ENCODE assay signal across 19 cellular contexts in genomic region chr4:163662761-163663160, GRCh38.
DNase-seq lines count a peak whose midpoint lies in the region; ATAC-seq and TF ChIP-seq lines count a peak whose summit lies in the region.
"Had no signal": no experiment of that assay in that cellular context is flagged by ENCODE, and none has a peak within 500 bp of the region (broad histone marks: within the 10 kb centered on the region; RNA-seq: fewer than 3 reads in every experiment).

No MANE protein-coding gene starts in this region.

- DNase-seq in CD4-positive, alpha-beta T cell, result no peak
- DNase-seq in OCI-LY7 (ENCODE audit: low spot score) (peak; percentile 59), DMS79 treated with DMSO at 0.1 percent for 48 hours (lab: John Stamatoyannopoulos, UW) (no peak), amniotic stem cell (lab: John Stamatoyannopoulos, UW) (no peak)
- no peak for DNase-seq in stimulated activated CD4-positive, alpha-beta T cell treated with anti-CD3 and anti-CD28 coated beads, Interleukin-12 subunit alpha, Interleukin-12 subunit beta, amount 100 ng/mL, for 4 hours
- DNase-seq: activated CD4-positive, alpha-beta T cell treated with anti-CD3 and anti-CD28 coated beads, Interleukin-2, amount 10 ng/mL, durations not matched to agents 24 days and 14 days; activated T-cell treated with anti-CD3 and anti-CD28 coated beads, Interleukin-2, amount 50 U/mL, for 72 hours; amygdala; glutamatergic neuron; islet precursor cell; KG1; NCI-H1436 treated with DMSO at 0.1 percent for 48 hours; NCI-H446 treated with DMSO at 0.1 percent for 48 hours; psoas muscle had no signal

- H3K4me1 Mint-ChIP-seq in CD4-positive, alpha-beta T cell (ENCODE audit: low read depth), result peaks cover 53% of the 10 kb centered on the region
- H3K4me1 Mint-ChIP-seq: activated CD4-positive, alpha-beta T cell treated with anti-CD3 and anti-CD28 coated beads, Interleukin-2, amount 10 ng/mL, durations not matched to agents 24 days and 14 days had no signal

- no peaks in the 10 kb centered on the region for H3K9me3 Mint-ChIP-seq in CD4-positive, alpha-beta T cell
- H3K9me3 Mint-ChIP-seq: activated CD4-positive, alpha-beta T cell treated with anti-CD3 and anti-CD28 coated beads, Interleukin-2, amount 10 ng/mL, durations not matched to agents 24 days and 14 days; activated T-cell treated with anti-CD3 and anti-CD28 coated beads, Interleukin-2, amount 50 U/mL, for 72 hours; T-helper 1 cell treated with Interleukin-12 subunit alpha and Interleukin-12 subunit beta and Interleukin-4 antibody, amounts not matched to agents 30 μg/mL and 1 μg/mL, for 36 hours had no signal

- H3K36me3 ChIP-seq in OCI-LY7 (ENCODE audit: insufficient read depth, low read length), result no peaks in the 10 kb centered on the region; the same call in 1 of the 2 replicates

- H4K20me1 ChIP-seq in OCI-LY7 (ENCODE audit: insufficient read depth, low read length), result no peaks in the 10 kb centered on the region

- peak overlapping the region; percentile 50 for H3K4me3 ChIP-seq in OCI-LY7 (ENCODE audit: low read depth, low read length, poor library complexity, severe bottlenecking)
- H3K4me3 ChIP-seq: psoas muscle had no signal

- no peaks in the 10 kb centered on the region for H3K36me3 Mint-ChIP-seq in CD4-positive, alpha-beta T cell (ENCODE audit: low read depth)

- H3K4me1 ChIP-seq in OCI-LY7 (ENCODE audit: insufficient read depth, low read length, poor library complexity, severe bottlenecking), result peaks cover 69% of the 10 kb centered on the region
- H3K4me1 ChIP-seq: psoas muscle had no signal

- BruUV-seq in OCI-LY7 (replicated peaks; lab: Mats Ljungman, UMichigan), result no TSS peak

- peak overlapping the region; percentile 92 for H2AFZ ChIP-seq in OCI-LY7 (ENCODE audit: low read length)

- no peaks in the 10 kb centered on the region for H3K27me3 Mint-ChIP-seq in CD4-positive, alpha-beta T cell
- H3K27me3 Mint-ChIP-seq: activated CD4-positive, alpha-beta T cell treated with anti-CD3 and anti-CD28 coated beads, Interleukin-2, amount 10 ng/mL, durations not matched to agents 24 days and 14 days had no signal

- no peaks in the 10 kb centered on the region for H3K9me3 ChIP-seq in CD4-positive, alpha-beta T cell (ENCODE audit: control insufficient read depth, low read length)
- peaks cover 17% of the 10 kb centered on the region; the same call in 1 of the 2 replicates for H3K9me3 ChIP-seq in OCI-LY7 (ENCODE audit: low read length)
- H3K9me3 ChIP-seq: psoas muscle had no signal

- no peak overlapping the region for H3K4me3 Mint-ChIP-seq in CD4-positive, alpha-beta T cell
- H3K4me3 Mint-ChIP-seq: activated CD4-positive, alpha-beta T cell treated with anti-CD3 and anti-CD28 coated beads, Interleukin-2, amount 10 ng/mL, durations not matched to agents 24 days and 14 days; activated T-cell treated with anti-CD3 and anti-CD28 coated beads, Interleukin-2, amount 50 U/mL, for 72 hours; T-helper 1 cell treated with Interleukin-12 subunit alpha and Interleukin-12 subunit beta and Interleukin-4 antibody, amounts not matched to agents 30 μg/mL and 1 μg/mL, for 36 hours had no signal

- no peaks in the 10 kb centered on the region for H3K9me2 ChIP-seq in OCI-LY7 (ENCODE audit: insufficient read depth, low read length)

- ATAC-seq in CD4-positive, alpha-beta T cell (ENCODE audit: poor library complexity), result peak; percentile 64
- peak; percentile 26 for ATAC-seq in GM19043 (IDR thresholded peaks at IDR 0.05; ENCODE audit: low read depth, unreplicated experiment)
- ATAC-seq in HG02759 (IDR thresholded peaks at IDR 0.05; ENCODE audit: unreplicated experiment), result peak; percentile 38
- no peak for ATAC-seq in GM19397 (IDR thresholded peaks at IDR 0.05; ENCODE audit: unreplicated experiment)
- ATAC-seq: activated T-cell treated with anti-CD3 and anti-CD28 coated beads, Interleukin-2, amount 50 U/mL, for 72 hours; psoas muscle had no signal

- no peaks in the 10 kb centered on the region for H3K79me2 ChIP-seq in OCI-LY7 (ENCODE audit: insufficient read depth, low read depth, low read length)

- no peak overlapping the region for H3K27ac Mint-ChIP-seq in CD4-positive, alpha-beta T cell
- H3K27ac Mint-ChIP-seq: activated CD4-positive, alpha-beta T cell treated with anti-CD3 and anti-CD28 coated beads, Interleukin-2, amount 10 ng/mL, durations not matched to agents 24 days and 14 days; T-helper 1 cell treated with Interleukin-12 subunit alpha and Interleukin-12 subunit beta and Interleukin-4 antibody, amounts not matched to agents 30 μg/mL and 1 μg/mL, for 36 hours had no signal

- intact Hi-C loops in CD4-positive, alpha-beta T cell (cut with DNase I, micrococcal nuclease), result loop anchor here in 1 of 2 experiments (10.0 kb wide), 1 partner anchor 498 kb away; the partner anchor contains the start of gene NAF1
- intact Hi-C loops in OCI-LY7 (cut with micrococcal nuclease; ENCODE audit: unreplicated experiment), result loop anchor here (1.0 to 10.0 kb wide), 4 partner anchors 50 to 1292 kb away; partner anchors contain the start of gene NAF1

- POLR2A ChIA-PET in CD4-positive, alpha-beta T cell (lab: Charles Lee), result no interaction called here
- POLR2A ChIA-PET in OCI-LY7 (lab: Charles Lee), result interaction anchor here (0.6 to 9.5 kb wide), 20 partner anchors 9 to 177 kb away, joined by 3 to 220 read pairs (median 10); partner anchors contain the start of gene TMA16

- H3K4me2 ChIP-seq in OCI-LY7 (ENCODE audit: low read length), result peak overlapping the region; percentile 77

- CTCF ChIA-PET in CD4-positive, alpha-beta T cell (lab: Charles Lee), result no interaction called here
- CTCF ChIA-PET in OCI-LY7 (lab: Charles Lee; ENCODE audit: unreplicated experiment), result interaction anchor here (1.2 to 1.8 kb wide), 5 partner anchors 10 to 107 kb away, joined by 4 to 13 read pairs (median 8); no protein-coding TSS in a partner anchor

- no peak overlapping the region for H3K27ac ChIP-seq in CD4-positive, alpha-beta T cell (ENCODE audit: low read depth, low read length)
- peak overlapping the region; percentile 99 for H3K27ac ChIP-seq in OCI-LY7 (ENCODE audit: low read depth, low read length, poor library complexity, severe bottlenecking)
- H3K27ac ChIP-seq: epithelial cell of prostate, psoas muscle had no signal

- no peaks in the 10 kb centered on the region for H3K27me3 ChIP-seq in CD4-positive, alpha-beta T cell (ENCODE audit: control insufficient read depth, insufficient read depth, low read length)

- no peak for TF ChIP-seq CTCF in CD4-positive, alpha-beta T cell (IDR thresholded peaks at IDR 0.05)
- no peak for TF ChIP-seq CTCF in OCI-LY7 (conservative IDR thresholded peaks at IDR 0.05; ENCODE audit: low read length)
